In genomic region chr12:82952946-82953345, GRCh38 we compare ENCODE assay signal across 22 cellular contexts.
DNase-seq lines count a peak whose midpoint lies in the region; ATAC-seq lines count a peak whose summit lies in the region.
"Had no signal": no experiment of that assay in that cellular context is flagged by ENCODE, and none has a peak within 500 bp of the region (broad histone marks: within the 10 kb centered on the region; RNA-seq: fewer than 3 reads in every experiment).

No MANE protein-coding gene starts in this region.

- no peak overlapping the region for H2BK15ac ChIP-seq in mesendoderm (replicated peaks; ENCODE audit: low read depth)

- no peak overlapping the region for H3K18ac ChIP-seq in mesendoderm (ENCODE audit: low read length)

- peak; percentile 16 for DNase-seq in mesendoderm
- DNase-seq in activated CD4-positive, alpha-beta T cell treated with anti-CD3 and anti-CD28 coated beads, Interleukin-2, amount 50 U/mL, for 1 hour = no peak
- no peak for DNase-seq in COLO829 (ENCODE audit: low spot score)
- DNase-seq in activated CD8-positive, alpha-beta memory T cell treated with anti-CD3 and anti-CD28 coated beads, Interleukin-2, amount 50 U/mL, for 48 hours = no peak
- DNase-seq: activated CD4-positive, alpha-beta T cell treated with anti-CD3 and anti-CD28 coated beads for 1 hour; activated effector memory CD4-positive, alpha-beta T cell treated with anti-CD3 and anti-CD28 coated beads, Interleukin-2, amount 50 U/mL, for 16 hours; amniotic stem cell; caudate nucleus; dorsolateral prefrontal cortex; erythroblast; HFFc6; left ventricle myocardium superior; NCI-H1694 treated with DMSO at 0.1 percent for 48 hours; NCI-H2227 treated with DMSO at 0.1 percent for 48 hours; NK-92 treated with Interleukin-12 subunit alpha and Interleukin-12 subunit beta, amount 100 ng/mL, for 24 hours; ovary; right lobe of liver; SK-N-SH; stimulated activated CD4-positive, alpha-beta T cell treated with anti-CD3 and anti-CD28 coated beads, Interleukin-1b, Interleukin-23, amount 100 ng/mL, for 48 hours had no signal

- no peaks in the 10 kb centered on the region for H3K4me1 ChIP-seq in mesendoderm (ENCODE audit: control insufficient read depth, low read depth, low read length)
- H3K4me1 ChIP-seq: right lobe of liver had no signal

- H4K5ac ChIP-seq in mesendoderm (ENCODE audit: low read length) = no peak overlapping the region

- no peaks in the 10 kb centered on the region for H3K27me3 ChIP-seq in mesendoderm (ENCODE audit: insufficient read depth, low read length, poor library complexity)
- H3K27me3 ChIP-seq: dorsolateral prefrontal cortex, ovary, right lobe of liver had no signal

- no peak overlapping the region for H2BK5ac ChIP-seq in mesendoderm (ENCODE audit: low read length)

- ATAC-seq in GM18867 (IDR thresholded peaks at IDR 0.05; ENCODE audit: unreplicated experiment) = peak; percentile 91
- peak; percentile 69 for ATAC-seq in GM21526 (IDR thresholded peaks at IDR 0.05; ENCODE audit: low FRiP score, unreplicated experiment)
- peak; percentile 86 for ATAC-seq in HG03432 (IDR thresholded peaks at IDR 0.05; ENCODE audit: unreplicated experiment)
- ATAC-seq: left ventricle myocardium superior, right lobe of liver had no signal

- H3K27ac ChIP-seq in mesendoderm (ENCODE audit: low read depth, low read length) = no peak overlapping the region
- H3K27ac ChIP-seq: ovary, right lobe of liver had no signal

- H3K36me3 ChIP-seq in mesendoderm (ENCODE audit: control insufficient read depth, insufficient read depth, low read length) = no peaks in the 10 kb centered on the region
- H3K36me3 ChIP-seq: ovary, right lobe of liver had no signal

- no peak overlapping the region for H3K23ac ChIP-seq in mesendoderm (ENCODE audit: low read length)

- H3K9ac ChIP-seq in mesendoderm (ENCODE audit: low read length) = no peak overlapping the region
- H3K9ac ChIP-seq: SK-N-SH had no signal

- no peak overlapping the region for H2BK120ac ChIP-seq in mesendoderm (ENCODE audit: low read depth, low read length)

- no peak overlapping the region for H4K8ac ChIP-seq in mesendoderm (ENCODE audit: low read depth, low read length)

- no peaks in the 10 kb centered on the region for H3K79me1 ChIP-seq in mesendoderm (ENCODE audit: low read length)

- no peak overlapping the region for H3K4me3 ChIP-seq in mesendoderm (ENCODE audit: low read length)
- H3K4me3 ChIP-seq: dorsolateral prefrontal cortex, ovary, right lobe of liver had no signal

- H2AK5ac ChIP-seq in mesendoderm (ENCODE audit: low read length) = no peak overlapping the region

- no peaks in the 10 kb centered on the region for H3K79me2 ChIP-seq in mesendoderm (ENCODE audit: control insufficient read depth, insufficient read depth, low read length)

- no peak overlapping the region for H3K56ac ChIP-seq in mesendoderm (ENCODE audit: low read length)

- no peak overlapping the region for H3K4me2 ChIP-seq in mesendoderm (ENCODE audit: low read length)
- H3K4me2 ChIP-seq: SK-N-SH had no signal

- no CpG with 5 or more reads among the region's 3 CpGs for WGBS in mesendoderm (ENCODE audit: extremely low coverage, insufficient coverage, low lambda C conversion rate)

- no peak overlapping the region for H3K4ac ChIP-seq in mesendoderm (ENCODE audit: low read depth, low read length)
